8 cellular contexts compared by ENCODE assay signal in the genomic region with DNA sequence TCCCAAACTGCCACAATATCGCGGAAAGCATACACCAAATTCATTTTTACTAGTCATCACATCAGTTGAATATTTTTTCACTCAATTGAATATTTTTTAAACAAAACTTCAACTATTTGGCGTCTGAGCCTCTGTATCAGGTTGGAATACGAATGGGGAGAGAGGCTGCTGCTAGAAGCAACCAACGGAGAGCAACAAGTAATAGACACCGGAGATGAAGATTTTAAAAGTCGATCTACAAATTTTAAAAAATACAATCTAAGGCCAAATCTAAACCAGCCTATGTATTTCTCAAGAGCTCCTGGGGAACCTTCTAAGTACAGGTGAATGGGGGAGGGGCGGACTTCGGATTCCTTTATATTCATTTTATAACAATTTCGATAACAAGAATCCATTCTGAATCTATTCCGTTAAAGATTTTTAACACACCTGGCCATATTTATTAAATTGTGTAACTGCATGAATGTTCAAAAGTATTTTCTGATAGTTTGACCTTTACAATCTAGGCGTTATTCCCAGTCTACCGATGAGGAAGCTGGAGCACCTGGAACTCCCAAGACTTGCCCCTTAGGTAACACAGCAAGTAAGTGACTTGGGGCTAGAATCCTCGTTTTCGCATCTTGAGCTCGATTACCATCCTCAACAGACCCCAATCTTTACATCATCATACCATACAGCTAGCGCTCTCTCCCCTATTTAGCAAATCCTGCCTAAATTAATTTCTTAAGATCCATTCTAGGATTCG. TPM values are rescaled to one million over a fixed set of nuclear protein-coding genes. Genes with fewer than 3 reads are reported as not detected.
DNase-seq lines count a peak whose midpoint lies in the region; ATAC-seq and TF ChIP-seq lines count a peak whose summit lies in the region.

No MANE protein-coding gene starts in this region.

- POLR2A ChIA-PET in activated B cell treated with CpG ODN at 0.5 μM for 24 hours (lab: Charles Lee) = interaction anchor here (1.0 to 1.2 kb wide), 2 partner anchors 48 to 1606 kb away, joined by 4 to 6 read pairs; partner anchors contain the start of gene CDKN3

- H3K27ac ChIP-seq in iPS-18a (ENCODE audit: low read length) (no peak overlapping the region), stomach smooth muscle (ENCODE audit: low read length) (peak overlapping the region; percentile 69)

- no peaks in the 10 kb centered on the region for H3K9me3 Mint-ChIP-seq in activated T-cell treated with anti-CD3 and anti-CD28 coated beads, Interleukin-2, amount 50 U/mL, for 4 hours
- no peaks in the 10 kb centered on the region for H3K9me3 Mint-ChIP-seq in activated B cell treated with CpG ODN at 0.5 μM for 24 hours

- peak overlapping the region; percentile 92 for H3K4me3 Mint-ChIP-seq in activated T-cell treated with anti-CD3 and anti-CD28 coated beads, Interleukin-2, amount 50 U/mL, for 4 hours
- peak overlapping the region; percentile 91 for H3K4me3 Mint-ChIP-seq in activated B cell treated with CpG ODN at 0.5 μM for 24 hours

- H3K9ac ChIP-seq in iPS-18a (ENCODE audit: low read length) (peak overlapping the region; percentile 83), stomach smooth muscle (ENCODE audit: low read length in 2 of 2) (peak overlapping the region; percentile 79 to 85)

- H3K27me3 ChIP-seq in iPS-18a (ENCODE audit: control insufficient read depth, insufficient read depth, low read length) (no peaks in the 10 kb centered on the region), stomach smooth muscle (ENCODE audit: control insufficient read depth in 1 of 2, insufficient read depth in 2 of 2, low read length in 2 of 2) (no peaks in the 10 kb centered on the region)

- H3K36me3 ChIP-seq in iPS-18a (ENCODE audit: control insufficient read depth, low read depth, low read length) (no peaks in the 10 kb centered on the region), stomach smooth muscle (ENCODE audit: control insufficient read depth in 2 of 2, insufficient read depth in 2 of 2, low read length in 2 of 2) (no peaks in the 10 kb centered on the region)

- H3K9me3 ChIP-seq in iPS-18a (ENCODE audit: control insufficient read depth, low read depth, low read length) (no peaks in the 10 kb centered on the region), stomach smooth muscle (ENCODE audit: control insufficient read depth in 2 of 2, low read length in 2 of 2) (no peaks in the 10 kb centered on the region)

- CTCF ChIA-PET in activated B cell treated with CpG ODN at 0.5 μM for 24 hours (lab: Charles Lee) = no interaction called here

- peaks cover 35% of the 10 kb centered on the region for H3K4me1 Mint-ChIP-seq in activated T-cell treated with anti-CD3 and anti-CD28 coated beads, Interleukin-2, amount 50 U/mL, for 4 hours (ENCODE audit: low read depth)
- peaks cover 27% of the 10 kb centered on the region for H3K4me1 Mint-ChIP-seq in activated B cell treated with CpG ODN at 0.5 μM for 24 hours

- peak overlapping the region; percentile 95 for H3K4me3 ChIP-seq in iPS-18a (ENCODE audit: low read length)
- H3K4me3 ChIP-seq in stomach smooth muscle (ENCODE audit: low read length in 2 of 2) = peak overlapping the region; percentile 93 to 99

- peaks cover 2% of the 10 kb centered on the region for H3K36me3 Mint-ChIP-seq in activated T-cell treated with anti-CD3 and anti-CD28 coated beads, Interleukin-2, amount 50 U/mL, for 4 hours (ENCODE audit: insufficient read depth)
- peaks cover 4% of the 10 kb centered on the region for H3K36me3 Mint-ChIP-seq in activated B cell treated with CpG ODN at 0.5 μM for 24 hours (ENCODE audit: low read depth)

- H3K27ac Mint-ChIP-seq in activated B cell treated with CpG ODN at 0.5 μM for 24 hours = peak overlapping the region; percentile 72

- DNase-seq in activated T-cell treated with anti-CD3 and anti-CD28 coated beads, Interleukin-2, amount 50 U/mL, for 4 hours = no peak
- no peak for DNase-seq in activated T-cell treated with anti-CD3 and anti-CD28 coated beads, Interleukin-2, amount 50 U/mL, for 1 hour
- no peak for DNase-seq in activated B cell treated with CpG ODN at 0.5 μM for 24 hours
- DNase-seq in stimulated activated CD8-positive, alpha-beta memory T cell treated with anti-CD3 and anti-CD28 coated beads, Interleukin-4, amount 100 ng/mL, for 48 hours = no peak
- no peak for DNase-seq in MV-4-11 (lab: John Stamatoyannopoulos, UW)

- ATAC-seq in activated T-cell treated with anti-CD3 and anti-CD28 coated beads, Interleukin-2, amount 50 U/mL, for 4 hours = no peak
- ATAC-seq in activated B cell treated with CpG ODN at 0.5 μM for 24 hours (ENCODE audit: low read depth) (no peak), HG02970 (IDR thresholded peaks at IDR 0.05; ENCODE audit: low FRiP score, unreplicated experiment) (no peak)

- intact Hi-C loops in activated B cell treated with CpG ODN at 0.5 μM for 24 hours (cut with micrococcal nuclease) = loop anchor here (2.0 to 10.0 kb wide), 6 partner anchors 83 to 1717 kb away; partner anchors contain the start of genes CDKN3, CGRRF1, PSMC6 and PTGER2

- no peak for TF ChIP-seq CTCF in activated B cell treated with CpG ODN at 0.5 μM for 24 hours (IDR thresholded peaks at IDR 0.05)

- H3K4me1 ChIP-seq in iPS-18a (ENCODE audit: control insufficient read depth, low read depth, low read length) (peaks cover 12% of the 10 kb centered on the region), stomach smooth muscle (ENCODE audit: control insufficient read depth, insufficient read depth, low read length) (peaks cover 19% of the 10 kb centered on the region)

- H3K27me3 Mint-ChIP-seq in activated T-cell treated with anti-CD3 and anti-CD28 coated beads, Interleukin-2, amount 50 U/mL, for 4 hours (ENCODE audit: low read depth) = no peaks in the 10 kb centered on the region
- H3K27me3 Mint-ChIP-seq in activated B cell treated with CpG ODN at 0.5 μM for 24 hours = no peaks in the 10 kb centered on the region

RNA-seq across cellular contexts. Expression of gene GNPNAT1, which starts 1.2 kb away (rescaled TPM):
- total RNA-seq in activated T-cell treated with anti-CD3 and anti-CD28 coated beads, Interleukin-2, amount 50 U/mL, for 4 hours = 10 to 100 TPM; 32.3 to 37.4 (median 32.5) TPM
- total RNA-seq in activated B cell treated with CpG ODN at 0.5 μM for 24 hours = 9.7 and 11.4 TPM in 2 replicates
